11 cellular contexts compared by ENCODE assay signal in the genomic region with DNA sequence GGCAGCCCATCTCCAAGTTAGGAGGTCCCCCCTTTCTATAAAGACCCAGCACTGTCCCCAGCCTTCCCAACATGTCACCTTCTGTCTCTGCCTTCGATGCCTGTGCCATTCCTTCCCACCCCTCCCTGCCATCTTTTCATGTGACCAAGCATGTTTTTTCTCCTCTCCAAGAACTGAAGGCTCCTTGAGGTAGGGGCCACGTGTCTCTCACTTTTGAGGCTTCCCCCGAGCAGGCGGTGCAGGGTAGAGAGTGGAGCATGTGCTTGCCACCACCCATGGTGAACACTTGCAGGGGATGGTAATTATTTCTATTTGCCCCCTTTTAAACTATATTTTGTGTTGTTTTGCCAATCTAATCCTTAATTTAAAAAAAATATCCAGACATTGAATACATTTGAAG.
"Had no signal": no experiment of that assay in that cellular context is flagged by ENCODE, and none has a peak within 500 bp of the region (broad histone marks: within the 10 kb centered on the region; RNA-seq: fewer than 3 reads in every experiment).

No MANE protein-coding gene starts in this region.

- FAIRE-seq: H1, H54 had no signal

- H3K4me3 ChIP-seq: GM23248, GM23338, HAP-1 had no signal

- H3K9me3 Mint-ChIP-seq: GM23338, H9 had no signal

- H3K9me3 ChIP-seq: HAP-1 had no signal

- H3K36me3 ChIP-seq: HAP-1 had no signal

- H3K4me1 ChIP-seq: HAP-1 had no signal

- H3K27ac Mint-ChIP-seq: GM23338, H9, HFFc6 had no signal

- H3K4me1 Mint-ChIP-seq: GM23338, H9 had no signal

- H3K4me2 ChIP-seq: GM23338 had no signal

- H3K27ac ChIP-seq: GM23248 had no signal

- H3K4me3 Mint-ChIP-seq: GM23338, H9, HFFc6 had no signal

- ATAC-seq: GM23338, HCT116 had no signal

- DNase-seq: GM23248, GOT3, H7, H9, HCEC 1CT, HFFc6 had no signal

- H3K9ac ChIP-seq: GM23248 had no signal

- H2AFZ ChIP-seq: GM23248, GM23338 had no signal
